In the genomic region with DNA sequence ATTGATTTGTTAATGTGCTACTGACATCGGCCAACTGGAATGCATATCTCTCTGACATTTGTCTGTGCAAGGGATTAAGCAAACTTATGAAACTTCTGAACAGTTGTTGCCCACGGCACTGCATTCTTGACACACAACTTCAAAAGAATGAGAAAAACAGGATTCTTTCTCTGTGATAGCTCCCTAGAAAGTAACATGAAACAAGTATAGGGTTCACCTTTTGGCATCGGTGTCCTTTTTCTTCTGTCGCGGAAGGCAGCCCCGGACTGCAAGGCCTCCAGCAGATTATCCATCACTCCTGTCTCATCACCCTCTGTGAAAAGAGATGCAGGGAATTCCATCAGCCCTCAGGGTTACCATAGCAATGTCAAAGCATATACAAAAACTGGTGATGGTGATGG, we compare ENCODE assay signal across 14 cellular contexts.
DNase-seq lines count a peak whose midpoint lies in the region; ATAC-seq, FAIRE-seq and TF ChIP-seq lines count a peak whose summit lies in the region.
"Had no signal": no experiment of that assay in that cellular context is flagged by ENCODE, and none has a peak within 500 bp of the region (broad histone marks: within the 10 kb centered on the region; RNA-seq: fewer than 3 reads in every experiment).

No MANE protein-coding gene starts in this region.

- peaks cover 4% of the 10 kb centered on the region for H3K4me1 ChIP-seq in ectodermal cell (ENCODE audit: control insufficient read depth, insufficient read depth, low read length)
- H3K4me1 ChIP-seq: ascending aorta, BLaER1 had no signal

- H3K36me3 ChIP-seq in MG63 (peaks cover 11% of the 10 kb centered on the region), ectodermal cell (ENCODE audit: control insufficient read depth, insufficient read depth, low read length) (no peaks in the 10 kb centered on the region)
- H3K36me3 ChIP-seq: ascending aorta, BLaER1 had no signal

- H3K4me3 Mint-ChIP-seq in mesothelial cell of epicardium, result no peak overlapping the region
- no peak overlapping the region for H3K4me3 Mint-ChIP-seq in CD4-positive, alpha-beta T cell

- peak overlapping the region; percentile 91 for H3K27ac Mint-ChIP-seq in mesothelial cell of epicardium
- H3K27ac Mint-ChIP-seq in CD4-positive, alpha-beta T cell, result no peak overlapping the region

- H3K9me3 Mint-ChIP-seq in mesothelial cell of epicardium, result peaks cover 7% of the 10 kb centered on the region
- H3K9me3 Mint-ChIP-seq in CD4-positive, alpha-beta T cell, result no peaks in the 10 kb centered on the region

- H3K27me3 Mint-ChIP-seq in mesothelial cell of epicardium (ENCODE audit: low read depth), result no peaks in the 10 kb centered on the region
- H3K27me3 Mint-ChIP-seq in CD4-positive, alpha-beta T cell, result no peaks in the 10 kb centered on the region

- peak overlapping the region; percentile 76 for H3K27ac ChIP-seq in ectodermal cell (ENCODE audit: insufficient read depth, low read depth, low read length, poor library complexity, severe bottlenecking)
- H3K27ac ChIP-seq in CD4-positive, alpha-beta T cell (ENCODE audit: low read depth, low read length), result no peak overlapping the region
- H3K27ac ChIP-seq: ascending aorta, BLaER1, PC-9, skin epidermis had no signal

- WGBS in ectodermal cell, 2 experiments, result 58 to 70% methylated on average over 6 of the region's 6 CpGs

- no peak for FAIRE-seq in GM19239 (lab: Jason Lieb, UNC)

- POLR2A ChIA-PET in CD4-positive, alpha-beta T cell (lab: Charles Lee), result no interaction called here

- H3K4me3 ChIP-seq in MG63, result no peak overlapping the region
- H3K4me3 ChIP-seq in ectodermal cell (ENCODE audit: insufficient read depth, low read depth, low read length), result no peak overlapping the region
- H3K4me3 ChIP-seq: ascending aorta, BLaER1, PC-9, skin epidermis had no signal

- CTCF ChIA-PET in CD4-positive, alpha-beta T cell (lab: Charles Lee), result no interaction called here

- peaks cover 53% of the 10 kb centered on the region for H3K4me1 Mint-ChIP-seq in mesothelial cell of epicardium
- no peaks in the 10 kb centered on the region for H3K4me1 Mint-ChIP-seq in CD4-positive, alpha-beta T cell (ENCODE audit: low read depth)

- DNase-seq in AG08396 (ENCODE audit: low spot score) (peak; percentile 62), MG63 (peak; percentile 26), mesothelial cell of epicardium (ENCODE audit: low spot score in 2 of 2, unreplicated experiment in 2 of 2) (peak; percentile 30 to 48), GM19239 (ENCODE audit: insufficient read length, low spot score) (no peak), inferior parietal cortex (ENCODE audit: extremely low spot score) (no peak)
- no peak for DNase-seq in CD4-positive, alpha-beta T cell
- DNase-seq: NCI-H1930 had no signal

- TF ChIP-seq CTCF in mesothelial cell of epicardium (IDR thresholded peaks at IDR 0.05; ENCODE audit: unreplicated experiment), result no peak
- TF ChIP-seq CTCF in CD4-positive, alpha-beta T cell (IDR thresholded peaks at IDR 0.05), result no peak

- H3K27me3 ChIP-seq in MG63, result no peaks in the 10 kb centered on the region
- no peaks in the 10 kb centered on the region for H3K27me3 ChIP-seq in ectodermal cell (ENCODE audit: control insufficient read depth, insufficient read depth, low read length, poor library complexity, severe bottlenecking)
- H3K27me3 ChIP-seq in CD4-positive, alpha-beta T cell (ENCODE audit: control insufficient read depth, insufficient read depth, low read length), result no peaks in the 10 kb centered on the region
- H3K27me3 ChIP-seq: ascending aorta, BLaER1 had no signal

- intact Hi-C loops in CD4-positive, alpha-beta T cell (cut with DNase I, micrococcal nuclease), result no loop called here

- ATAC-seq in CD4-positive, alpha-beta T cell (ENCODE audit: poor library complexity), result no peak
- no peak for ATAC-seq in HG02981 (IDR thresholded peaks at IDR 0.05; ENCODE audit: unreplicated experiment)
- ATAC-seq: esophagus mucosa had no signal

- H3K9me3 ChIP-seq in MG63 (peaks cover 4% of the 10 kb centered on the region; the same call in 1 of the 2 replicates), ectodermal cell (ENCODE audit: control insufficient read depth, low read length) (no peaks in the 10 kb centered on the region)
- no peaks in the 10 kb centered on the region for H3K9me3 ChIP-seq in CD4-positive, alpha-beta T cell (ENCODE audit: control insufficient read depth, low read length)
- H3K9me3 ChIP-seq: ascending aorta, BLaER1 had no signal

- peaks cover 7% of the 10 kb centered on the region for H3K36me3 Mint-ChIP-seq in mesothelial cell of epicardium
- no peaks in the 10 kb centered on the region for H3K36me3 Mint-ChIP-seq in CD4-positive, alpha-beta T cell (ENCODE audit: low read depth)

Comparison
In these comparisons a context has a peak if more than half of its experiments do, and no peak if none do; other contexts are left out.
1. DNase-seq: peak in AG08396 (single experiment), MG63 (single experiment) and mesothelial cell of epicardium (2 of 2); none in CD4-positive, alpha-beta T cell (0 of 10), GM19239 (single experiment) and inferior parietal cortex (single experiment).